1 cellular context compared by ENCODE assay signal in the genomic region with DNA sequence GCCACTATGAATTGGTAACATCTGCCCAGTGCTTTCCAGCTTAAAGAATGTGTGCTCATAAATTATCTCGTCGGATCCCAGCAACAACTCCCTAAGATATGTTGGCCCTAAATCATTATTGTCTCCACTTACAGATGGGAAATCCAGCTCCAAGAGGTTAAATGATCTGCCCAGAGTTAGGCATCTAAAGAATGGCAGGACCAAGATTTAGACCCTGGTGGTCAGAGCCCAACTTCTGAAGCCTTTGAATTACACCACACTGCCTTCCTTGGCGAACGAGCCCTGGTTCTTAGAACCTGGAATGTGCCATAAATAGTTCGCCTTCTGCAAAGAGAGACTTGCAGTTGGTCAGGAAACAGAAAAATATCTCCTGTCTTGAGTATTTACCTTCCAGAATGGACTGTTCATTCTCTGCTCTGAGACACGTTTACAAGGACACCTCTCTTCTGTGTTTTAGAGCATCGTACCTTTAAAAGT.
TF ChIP-seq lines count a peak whose summit lies in the region.

No MANE protein-coding gene starts in this region.

TF ChIP-seq in GM23338, 12 proteins besides CTCF, POLR2A, EP300 and RAD21:
- no peak for TF ChIP-seq JUNB (IDR thresholded peaks at IDR 0.05; ENCODE audit: unreplicated experiment)
- TF ChIP-seq ZNF462 (CRISPR knock-in tag; IDR thresholded peaks at IDR 0.05) = no peak
TF ChIP-seq in GM23338: peak in this region for 0.
